8 cellular contexts compared by ENCODE assay signal in genomic region chr11:7251836-7252682, GRCh38. TPM values are rescaled to one million over a fixed set of nuclear protein-coding genes. Genes with fewer than 3 reads are reported as not detected.
A peak's percentile ranks its signal among the peaks of the same experiment; 100 is the strongest.
DNase-seq lines count a peak whose midpoint lies in the region; ATAC-seq and TF ChIP-seq lines count a peak whose summit lies in the region.

Gene SYT9 (plus strand): TSS chr11:7251904. CDS start chr11:7252187, 283 bp downstream.

- H3K27ac ChIP-seq in breast epithelium, result no peak within 1 kb of the TSS
- H3K27ac ChIP-seq in CD8-positive, alpha-beta memory T cell (ENCODE audit: low read depth, low read length), result no peak within 1 kb of the TSS

- H3K27me3 ChIP-seq in breast epithelium (peaks cover 0 to 37% of the 10 kb centered on the region in 2 donors), skeletal muscle satellite cell (ENCODE audit: control insufficient read depth, insufficient read depth, low read length) (peaks cover 57% of the 10 kb centered on the region)
- H3K27me3 ChIP-seq in CD8-positive, alpha-beta memory T cell (ENCODE audit: insufficient read depth, low read length, poor library complexity, severe bottlenecking), result peaks cover 3% of the 10 kb centered on the region

- H3K9me3 Mint-ChIP-seq in CD8-positive, alpha-beta memory T cell, result peaks cover 0 to 3% (median 2%) of the 10 kb centered on the region in 5 donors

- ATAC-seq in GM19395 (IDR thresholded peaks at IDR 0.05; ENCODE audit: unreplicated experiment), result peak; percentile 79

- CTCF ChIA-PET in CD8-positive, alpha-beta memory T cell (lab: Charles Lee), result no interaction called here

- H3K4me3 ChIP-seq in breast epithelium, result peak within 1 kb of the TSS; percentile 44 to 69 (median 56)
- H3K4me3 ChIP-seq in skeletal muscle satellite cell (ENCODE audit: low read length), result peak within 1 kb of the TSS; percentile 65
- no peak within 1 kb of the TSS for H3K4me3 ChIP-seq in CD8-positive, alpha-beta memory T cell (ENCODE audit: low read length)

- H3K36me3 ChIP-seq in breast epithelium (no peaks in the 10 kb centered on the region), skeletal muscle satellite cell (ENCODE audit: insufficient read depth, low read length) (no peaks in the 10 kb centered on the region)
- no peaks in the 10 kb centered on the region for H3K36me3 ChIP-seq in CD8-positive, alpha-beta memory T cell (ENCODE audit: insufficient read depth, low read length)

- peak within 1 kb of the TSS in 2 of 7 donors; percentile 9 to 46 for H3K4me3 Mint-ChIP-seq in CD8-positive, alpha-beta memory T cell

- TF ChIP-seq POLR2A in breast epithelium (IDR thresholded peaks at IDR 0.05), result no peak

- no peak within 1 kb of the TSS for H3K27ac Mint-ChIP-seq in CD8-positive, alpha-beta memory T cell

- POLR2A ChIA-PET in CD8-positive, alpha-beta memory T cell (lab: Charles Lee), result no interaction called here

- H3K36me3 Mint-ChIP-seq in CD8-positive, alpha-beta memory T cell, result peaks cover 0 to 2% (median 0%) of the 10 kb centered on the region in 3 donors

- peaks cover 0 to 4% of the 10 kb centered on the region in 2 donors for H3K9me3 ChIP-seq in breast epithelium
- H3K9me3 ChIP-seq in skeletal muscle satellite cell (replicated peaks; ENCODE audit: low read length), result no peaks in the 10 kb centered on the region
- H3K9me3 ChIP-seq in CD8-positive, alpha-beta memory T cell (ENCODE audit: low read length), result no peaks in the 10 kb centered on the region

- peaks cover 0 to 3% (median 3%) of the 10 kb centered on the region in 3 donors for H3K4me1 Mint-ChIP-seq in CD8-positive, alpha-beta memory T cell

- peaks cover 18 to 54% of the 10 kb centered on the region in 2 donors for H3K27me3 Mint-ChIP-seq in CD8-positive, alpha-beta memory T cell

- peak; percentile 81 for DNase-seq in Ammon's horn (ENCODE audit: low spot score)
- DNase-seq in NCI-H2227 treated with DMSO at 0.1 percent for 48 hours (lab: John Stamatoyannopoulos, UW), result peak; percentile 11
- peak in 1 of 2 donors; percentile 58 for DNase-seq in breast epithelium (ENCODE audit: low spot score in 2 of 2)
- DNase-seq in iPS-NIHi7 (ENCODE audit: extremely low spot score), result peak; percentile 87
- no peak for DNase-seq in CD8-positive, alpha-beta memory T cell
- DNase-seq in SIG-M5 (lab: John Stamatoyannopoulos, UW), result no peak

- TF ChIP-seq CTCF in breast epithelium (IDR thresholded peaks at IDR 0.05), result no peak

- H3K4me2 ChIP-seq in skeletal muscle satellite cell (ENCODE audit: low read length), result peak within 1 kb of the TSS; percentile 81

- intact Hi-C loops in breast epithelium (cut with DNase I; ENCODE audit: low total_unique reads), result no loop called here

- no peaks in the 10 kb centered on the region for H3K4me1 ChIP-seq in breast epithelium
- H3K4me1 ChIP-seq in skeletal muscle satellite cell (ENCODE audit: control insufficient read depth, insufficient read depth, low read length), result no peaks in the 10 kb centered on the region
- no peaks in the 10 kb centered on the region for H3K4me1 ChIP-seq in CD8-positive, alpha-beta memory T cell (ENCODE audit: insufficient read depth, low read length)

- no peak within 1 kb of the TSS for H3K9ac ChIP-seq in skeletal muscle satellite cell (ENCODE audit: low read depth, low read length)

RNA-seq across cellular contexts. Expression of gene SYT9, which starts in this region (rescaled TPM):
- total RNA-seq in breast epithelium, result under 1 TPM in 2 of 3 donors, not detected in 1; 0.33 to 0.73 TPM
- total RNA-seq in skeletal muscle satellite cell (2012; rRNA removed), result under 0.01 TPM in 1 of 2 replicates, not detected in the other
- total RNA-seq in CD8-positive, alpha-beta memory T cell, result not detected
- not detected for polyA plus RNA-seq in CD8-positive, alpha-beta memory T cell

Comparison
In these comparisons a context has a peak if more than half of its experiments do, and no peak if none do; other contexts are left out.
1. DNase-seq: peak in Ammon's horn (single experiment), NCI-H2227 treated with DMSO at 0.1 percent for 48 hours (single experiment) and iPS-NIHi7 (single experiment); none in CD8-positive, alpha-beta memory T cell (0 of 5) and SIG-M5 (single experiment).